Comparison of ENCODE assay signal across 8 cellular contexts in the genomic region with DNA sequence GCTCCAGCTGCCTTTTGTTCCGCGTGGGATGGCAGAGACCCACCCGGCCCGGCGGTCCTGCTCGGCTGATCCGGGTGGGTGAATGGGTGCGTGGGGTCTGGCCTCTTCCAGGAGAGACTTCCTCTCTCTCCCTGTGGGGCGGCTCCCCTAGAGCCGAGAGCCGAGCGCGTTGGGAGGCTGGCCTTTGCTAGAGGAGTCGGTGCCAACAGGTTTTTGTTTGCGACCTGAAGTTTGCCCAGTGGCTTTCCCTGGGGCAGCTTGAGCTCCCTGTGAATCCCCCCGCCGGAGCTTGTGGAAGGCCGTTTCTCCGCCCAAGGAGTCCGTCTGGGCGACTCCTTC. TPM values are rescaled to one million over a fixed set of nuclear protein-coding genes. Genes with fewer than 3 reads are reported as not detected.
A peak's percentile ranks its signal among the peaks of the same experiment; 100 is the strongest.
DNase-seq lines count a peak whose midpoint lies in the region; ATAC-seq and TF ChIP-seq lines count a peak whose summit lies in the region.

No MANE protein-coding gene starts in this region.

- no peaks in the 10 kb centered on the region for H3K27me3 ChIP-seq in duodenal mucosa (ENCODE audit: control insufficient read depth in 1 of 2, insufficient read depth in 2 of 2, low read length in 2 of 2)
- H3K27me3 ChIP-seq in mesenchymal stem cell (ENCODE audit: control insufficient read depth in 1 of 2, insufficient read depth in 1 of 2, low read length in 2 of 2) = no peaks in the 10 kb centered on the region
- H3K27me3 ChIP-seq in thoracic aorta (replicated peaks; ENCODE audit: insufficient read depth) = no peaks in the 10 kb centered on the region

- H3K4me3 ChIP-seq in duodenal mucosa (ENCODE audit: low read depth in 1 of 2, low read length in 2 of 2) (peak overlapping the region; percentile 91 to 92), mesenchymal stem cell (ENCODE audit: insufficient read depth in 1 of 2, low read depth in 1 of 2, low read length in 2 of 2) (peak overlapping the region; percentile 92 to 96), thoracic aorta (peak overlapping the region; percentile 83)

- peak overlapping the region; percentile 39 for H2BK120ac ChIP-seq in mesenchymal stem cell (ENCODE audit: low read depth, low read length)

- H3K14ac ChIP-seq in mesenchymal stem cell (ENCODE audit: low read length in 2 of 2) = peak overlapping the region in 1 of 2 experiments; percentile 74

- peak overlapping the region; percentile 32 for H2BK5ac ChIP-seq in mesenchymal stem cell (ENCODE audit: low read depth, low read length, poor library complexity, severe bottlenecking)

- peak overlapping the region; percentile 93 for H3K27ac ChIP-seq in RWPE1
- peak overlapping the region; percentile 56 for H3K27ac ChIP-seq in duodenal mucosa (ENCODE audit: low read depth, low read length)
- no peak overlapping the region for H3K27ac ChIP-seq in mesenchymal stem cell (ENCODE audit: low read length, poor library complexity, severe bottlenecking)
- peak overlapping the region; percentile 61 to 63 for H3K27ac ChIP-seq in thoracic aorta

- peak overlapping the region; percentile 61 for H4K91ac ChIP-seq in mesenchymal stem cell (ENCODE audit: low read length)

- H3K36me3 ChIP-seq in duodenal mucosa (ENCODE audit: control insufficient read depth in 1 of 2, insufficient read depth in 2 of 2, low read length in 2 of 2) (no peaks in the 10 kb centered on the region), mesenchymal stem cell (ENCODE audit: control insufficient read depth in 1 of 2, insufficient read depth in 2 of 2, low read depth in 1 of 2, low read length in 2 of 2) (peaks cover 0 to 8% of the 10 kb centered on the region in 2 experiments), thoracic aorta (no peaks in the 10 kb centered on the region)

- TF ChIP-seq CTCF in RWPE1 (conservative IDR thresholded peaks at IDR 0.05; ENCODE audit: low read depth) (no peak), thoracic aorta (IDR thresholded peaks at IDR 0.05) (no peak)

- peak overlapping the region in 1 of 2 experiments; percentile 63 for H3K4ac ChIP-seq in mesenchymal stem cell (ENCODE audit: low read depth in 1 of 2, low read length in 2 of 2)

- H2AK5ac ChIP-seq in mesenchymal stem cell (ENCODE audit: low read length, severe bottlenecking) = no peak overlapping the region

- no peaks in the 10 kb centered on the region for H3K9me3 ChIP-seq in duodenal mucosa (ENCODE audit: control insufficient read depth in 1 of 2, low read length in 2 of 2)
- no peaks in the 10 kb centered on the region for H3K9me3 ChIP-seq in mesenchymal stem cell (ENCODE audit: control insufficient read depth, low read length)
- no peaks in the 10 kb centered on the region for H3K9me3 ChIP-seq in thoracic aorta

- no peak overlapping the region for H3K23ac ChIP-seq in mesenchymal stem cell (ENCODE audit: low read length in 2 of 2)

- H3K79me1 ChIP-seq in mesenchymal stem cell (replicated peaks; ENCODE audit: low read length, poor library complexity, severe bottlenecking) = peaks cover 5% of the 10 kb centered on the region

- H3K4me2 ChIP-seq in mesenchymal stem cell (ENCODE audit: low read length, poor library complexity, severe bottlenecking) = peak overlapping the region; percentile 78

- POLR2A ChIA-PET in RWPE1 (lab: Yijun Ruan, JAX; ENCODE audit: low non-redundant PET) = interaction anchor here (0.7 kb wide), 1 partner anchor 117 kb away, joined by 3 read pairs; no protein-coding TSS in a partner anchor

- H3K9ac ChIP-seq in duodenal mucosa (ENCODE audit: low read depth in 1 of 2, low read length in 2 of 2) = peak overlapping the region; percentile 71 to 80
- peak overlapping the region; percentile 94 for H3K9ac ChIP-seq in mesenchymal stem cell (ENCODE audit: low read length)

- H2AFZ ChIP-seq in mesenchymal stem cell (ENCODE audit: low read depth, low read length) = peak overlapping the region; percentile 57

- DNase-seq in activated CD4-positive, CD25-positive, alpha-beta regulatory T cell treated with anti-CD3 and anti-CD28 coated beads, Interleukin-2, amount 50 U/mL, for 72 hours = peak; percentile 30
- DNase-seq in RWPE1 (ENCODE audit: low spot score) (peak; percentile 37), mesenchymal stem cell (peak; percentile 32), thoracic aorta (ENCODE audit: low spot score) (no peak), dedifferentiated amniotic fluid mesenchymal stem cell (ENCODE audit: extremely low spot score) (no peak)
- no peak for DNase-seq in activated CD4-positive, CD25-positive, alpha-beta regulatory T cell (lab: John Stamatoyannopoulos, UW)

- peak overlapping the region; percentile 29 for H4K8ac ChIP-seq in mesenchymal stem cell (ENCODE audit: low read length)

- H2BK15ac ChIP-seq in mesenchymal stem cell (ENCODE audit: low read depth, poor library complexity, severe bottlenecking) = peak overlapping the region; percentile 73

- no peak for ATAC-seq in activated CD4-positive, CD25-positive, alpha-beta regulatory T cell treated with anti-CD3 and anti-CD28 coated beads, Interleukin-2, amount 50 U/mL, for 24 hours
- ATAC-seq in thoracic aorta (ENCODE audit: insufficient number of reproducible peaks, low FRiP score, low read depth) = no peak

- 2% methylated on average over 21 of the region's 21 CpGs for WGBS in mesenchymal stem cell

- H3K4me1 ChIP-seq in duodenal mucosa (ENCODE audit: control insufficient read depth in 1 of 2, insufficient read depth in 2 of 2, low read length in 2 of 2) = peaks cover 6 to 13% of the 10 kb centered on the region in 2 donors
- peaks cover 5% of the 10 kb centered on the region for H3K4me1 ChIP-seq in mesenchymal stem cell (ENCODE audit: control insufficient read depth, insufficient read depth, low read depth, low read length)
- peaks cover 4 to 18% of the 10 kb centered on the region in 2 donors for H3K4me1 ChIP-seq in thoracic aorta (ENCODE audit: control insufficient read depth in 1 of 2, low read depth in 2 of 2)

- peak overlapping the region in 1 of 2 experiments; percentile 61 for H2BK12ac ChIP-seq in mesenchymal stem cell (ENCODE audit: low read length in 2 of 2)

- CTCF ChIA-PET in RWPE1 (lab: Yijun Ruan, JAX) = interaction anchor here (0.6 kb wide), 1 partner anchor 333 kb away, joined by 3 read pairs; no protein-coding TSS in a partner anchor

- H3K18ac ChIP-seq in mesenchymal stem cell (ENCODE audit: low read depth in 1 of 2, low read length in 2 of 2) = peak overlapping the region; percentile 50 to 99

RNA-seq across cellular contexts. Expression of a gene that starts 1.0 kb away (rescaled TPM):
- polyA plus RNA-seq in mesenchymal stem cell (2013, experiment 1 of 2) = 41.2 TPM
- 41.9 TPM for polyA plus RNA-seq in mesenchymal stem cell (2013, experiment 2 of 2)
- 10 to 100 TPM; 28.7 to 47.9 TPM for total RNA-seq in thoracic aorta

Comparison
In these comparisons a context has a peak if more than half of its experiments do, and no peak if none do; other contexts are left out.
1. DNase-seq: peak in activated CD4-positive, CD25-positive, alpha-beta regulatory T cell treated with anti-CD3 and anti-CD28 coated beads, Interleukin-2, amount 50 U/mL, for 72 hours (single experiment), RWPE1 (single experiment) and mesenchymal stem cell (single experiment); none in thoracic aorta (single experiment), dedifferentiated amniotic fluid mesenchymal stem cell (single experiment) and activated CD4-positive, CD25-positive, alpha-beta regulatory T cell (0 of 4).
2. Peak in every context shown above with its lines, with median percentiles within 50 percentile points of each other: H3K4me3 ChIP-seq.